Comparison of ENCODE assay signal across 19 cellular contexts in the genomic region with DNA sequence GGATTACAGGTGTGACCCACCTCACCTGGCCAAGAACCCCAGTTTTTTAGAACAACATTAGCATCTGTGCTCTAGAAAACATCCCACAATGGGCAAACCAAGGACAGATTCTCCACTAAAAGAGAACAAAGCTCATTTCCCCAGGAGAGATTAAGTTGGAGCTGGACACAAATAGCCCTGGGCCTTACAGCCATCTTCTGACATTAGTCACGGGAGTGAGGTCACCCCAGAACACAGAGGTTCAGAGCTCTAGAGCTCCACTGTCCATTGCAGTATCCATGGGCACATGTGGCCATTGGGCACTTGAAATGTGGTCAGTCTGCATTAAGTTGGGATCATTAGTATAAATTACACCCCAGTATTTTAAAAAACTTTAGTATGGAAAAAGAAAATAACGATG. TPM values are rescaled to one million over a fixed set of nuclear protein-coding genes. Genes with fewer than 3 reads are reported as not detected.
DNase-seq lines count a peak whose midpoint lies in the region; ATAC-seq and TF ChIP-seq lines count a peak whose summit lies in the region.
"Had no signal": no experiment of that assay in that cellular context is flagged by ENCODE, and none has a peak within 500 bp of the region (broad histone marks: within the 10 kb centered on the region; RNA-seq: fewer than 3 reads in every experiment).

No MANE protein-coding gene starts in this region.

- peaks cover 0 to 5% of the 10 kb centered on the region in 2 donors for H3K27me3 ChIP-seq in tibial artery
- H3K27me3 ChIP-seq: BLaER1 had no signal

- DNase-seq in Daoy (ENCODE audit: low read depth), result peak; percentile 22
- DNase-seq in HPDE6-E6E7 (ENCODE audit: extremely low spot score), result peak; percentile 26
- peak; percentile 22 for DNase-seq in T1000 (lab: John Stamatoyannopoulos, UW)
- peak; percentile 10 for DNase-seq in foreskin melanocyte
- DNase-seq in tibial artery, result no peak
- DNase-seq in NCI-H510A (lab: John Stamatoyannopoulos, UW), result no peak
- no peak for DNase-seq in NCI-H2196 (lab: John Stamatoyannopoulos, UW; ENCODE audit: unreplicated experiment)
- DNase-seq: CD4-positive, alpha-beta memory T cell; DMS153; NCI-H1417 treated with DMSO at 0.1 percent for 48 hours; NCI-H1930; SHP77 treated with DMSO at 0.1 percent for 48 hours; T-cell had no signal

- intact Hi-C loops in tibial artery (cut with DNase I; ENCODE audit: low total_unique reads), result no loop called here

- no peak for TF ChIP-seq CTCF in tibial artery (IDR thresholded peaks at IDR 0.05)

- H3K36me3 ChIP-seq in tibial artery, result no peaks in the 10 kb centered on the region
- H3K36me3 ChIP-seq: BLaER1, HAP-1 had no signal

- H3K9me3 ChIP-seq in tibial artery, result peaks cover 0 to 17% (median 9%) of the 10 kb centered on the region in 3 donors
- H3K9me3 ChIP-seq: HAP-1 had no signal

- H3K4me3 ChIP-seq in tibial artery, result no peak overlapping the region
- H3K4me3 ChIP-seq: BLaER1, HAP-1, K562 had no signal

- H3K27ac ChIP-seq in tibial artery, result no peak overlapping the region
- H3K27ac ChIP-seq: BLaER1 had no signal

- ATAC-seq in GM21529 (IDR thresholded peaks at IDR 0.05; ENCODE audit: unreplicated experiment), result no peak
- ATAC-seq: K562, Panc1, SK-N-SH treated with all-trans-retinoic acid at 6 μM for 48 hours, T-cell had no signal

- no peaks in the 10 kb centered on the region for H3K4me1 ChIP-seq in tibial artery
- H3K4me1 ChIP-seq: BLaER1 had no signal

RNA-seq across cellular contexts. Expression of a gene that starts 47.6 kb away (rescaled TPM):
- 16.2 and 39.3 TPM in 2 replicates for total RNA-seq in Daoy (2014; rRNA removed; shearing (Covaris generic))

Comparison
In these comparisons a context has a peak if more than half of its experiments do, and no peak if none do; other contexts are left out.
1. DNase-seq: peak in Daoy (single experiment), HPDE6-E6E7 (single experiment), T1000 (single experiment) and foreskin melanocyte (single experiment); none in tibial artery (0 of 2), NCI-H510A (single experiment) and NCI-H2196 (single experiment).